ENCODE assay signal across 18 cellular contexts in the genomic region with DNA sequence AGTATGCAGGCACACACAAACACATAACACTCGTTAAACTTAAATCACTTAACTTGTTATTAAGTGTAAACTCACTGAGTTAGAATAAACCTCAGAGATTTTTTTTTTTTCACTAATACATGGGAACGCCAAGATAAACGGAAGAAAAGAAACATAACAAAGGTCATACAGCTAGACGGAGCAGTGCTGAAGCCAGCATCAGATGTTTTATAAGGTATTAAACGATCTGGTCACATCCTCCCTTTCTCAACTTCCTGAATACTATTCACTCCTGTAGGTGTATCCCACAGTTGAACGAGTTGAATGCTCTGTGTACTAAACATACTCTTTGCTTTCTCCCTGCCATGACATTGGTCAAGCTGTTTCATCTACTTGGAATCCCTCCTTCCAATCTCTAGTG.
DNase-seq lines count a peak whose midpoint lies in the region; ATAC-seq, FAIRE-seq and TF ChIP-seq lines count a peak whose summit lies in the region.
"Had no signal": no experiment of that assay in that cellular context is flagged by ENCODE, and none has a peak within 500 bp of the region (broad histone marks: within the 10 kb centered on the region; RNA-seq: fewer than 3 reads in every experiment).

No MANE protein-coding gene starts in this region.

- H3K36me3 Mint-ChIP-seq in MCF 10A (ENCODE audit: insufficient read depth, unreplicated experiment) = peaks cover 27% of the 10 kb centered on the region

- BruUV-seq in MCF 10A (replicated peaks; lab: Mats Ljungman, UMichigan) (no TSS peak), mammary epithelial cell (replicated peaks; lab: Mats Ljungman, UMichigan) (no TSS peak)

- intact Hi-C loops in MCF 10A (cut with micrococcal nuclease) (no loop called here), mammary epithelial cell (cut with micrococcal nuclease) (no loop called here), mucosa of descending colon (cut with DNase I, micrococcal nuclease) (no loop called here)

- H3K4me3 Mint-ChIP-seq in MCF 10A (ENCODE audit: unreplicated experiment) = no peak overlapping the region
- H3K4me3 Mint-ChIP-seq: B cell, GM23338 had no signal

- TF ChIP-seq POLR2A in GM12892 (IDR thresholded peaks at IDR 0.05; ENCODE audit: low read depth, low read length) = no peak

- H3K9me3 Mint-ChIP-seq in MCF 10A (ENCODE audit: unreplicated experiment) = no peaks in the 10 kb centered on the region

- in situ Hi-C loops in mammary epithelial cell (cut with MboI; ENCODE audit: low sequenced_read_pairs in 2 of 2) = no loop called here

- H3K4me3 ChIP-seq in mammary epithelial cell (replicated peaks in 1 of 3; ENCODE audit: insufficient read depth in 1 of 3, low read depth in 2 of 3, low read length in 3 of 3) = no peak overlapping the region
- no peak overlapping the region for H3K4me3 ChIP-seq in mucosa of descending colon
- H3K4me3 ChIP-seq: GM23338 had no signal

- no peaks in the 10 kb centered on the region for H4K20me1 ChIP-seq in mammary epithelial cell (ENCODE audit: insufficient read depth, low read length)

- no peaks in the 10 kb centered on the region for H3K27me3 Mint-ChIP-seq in MCF 10A (ENCODE audit: insufficient read depth, unreplicated experiment)
- H3K27me3 Mint-ChIP-seq: B cell had no signal

- H3K9me3 ChIP-seq in mammary epithelial cell (replicated peaks; ENCODE audit: insufficient read depth, low read length) = no peaks in the 10 kb centered on the region
- peaks cover 12% of the 10 kb centered on the region for H3K9me3 ChIP-seq in mucosa of descending colon

- H3K4me2 ChIP-seq in mammary epithelial cell (ENCODE audit: insufficient read depth, low read depth, low read length) = no peak overlapping the region
- H3K4me2 ChIP-seq: GM23338 had no signal

- H3K27ac ChIP-seq in mammary epithelial cell (ENCODE audit: insufficient read depth, low read depth, low read length) = no peak overlapping the region

- no peaks in the 10 kb centered on the region for H3K27me3 ChIP-seq in mammary epithelial cell (ENCODE audit: insufficient read depth, low read length)

- H3K79me2 ChIP-seq in mammary epithelial cell (ENCODE audit: insufficient read depth, low read length) = no peaks in the 10 kb centered on the region

- H2AFZ ChIP-seq in mammary epithelial cell (ENCODE audit: low read depth, low read length) = no peak overlapping the region
- H2AFZ ChIP-seq: GM23338 had no signal

- POLR2A ChIA-PET in MCF 10A (lab: Yijun Ruan, JAX) = no interaction called here

- no peak overlapping the region for H3K9ac ChIP-seq in mammary epithelial cell (ENCODE audit: insufficient read depth, low read length)

- H3K4me1 Mint-ChIP-seq in MCF 10A (ENCODE audit: insufficient read depth, unreplicated experiment) = no peaks in the 10 kb centered on the region

- 100% methylated on average over 6 of the region's 6 CpGs for WGBS in mammary epithelial cell (ENCODE audit: low coverage, missing lambda C conversion rate)

- TF ChIP-seq CTCF in MCF 10A (IDR thresholded peaks at IDR 0.05; ENCODE audit: unreplicated experiment) (no peak), mammary epithelial cell (conservative IDR thresholded peaks at IDR 0.05 in 1 of 2, IDR thresholded peaks at IDR 0.05 in 1 of 2; ENCODE audit: extremely low read depth in 1 of 2, insufficient read depth in 1 of 2, low read depth in 1 of 2, low read length in 2 of 2) (no peak), mucosa of descending colon (IDR thresholded peaks at IDR 0.05) (no peak)

- no peaks in the 10 kb centered on the region for H3K36me3 ChIP-seq in mammary epithelial cell (ENCODE audit: insufficient read depth, low read length)
- H3K36me3 ChIP-seq in mucosa of descending colon (ENCODE audit: low read depth) = no peaks in the 10 kb centered on the region

- CTCF ChIA-PET in MCF 10A (lab: Yijun Ruan, JAX) (interaction anchor here (0.5 to 1.9 kb wide), 2 partner anchors 97 kb away, joined by 4 to 9 read pairs; no protein-coding TSS in a partner anchor), mammary epithelial cell (lab: Charles Lee; ENCODE audit: low non-redundant PET) (no interaction called here)

- peak overlapping the region; percentile 33 for H3K27ac Mint-ChIP-seq in MCF 10A (ENCODE audit: low read depth, unreplicated experiment)
- H3K27ac Mint-ChIP-seq: B cell had no signal

- dilution Hi-C loops in mammary epithelial cell (cut with HindIII; ENCODE audit: low sequenced_read_pairs) = no loop called here

- peak; percentile 94 for FAIRE-seq in endometrium (lab: Jason Lieb, UNC)
- FAIRE-seq in urothelium cell line (lab: Jason Lieb, UNC) = no peak
- no peak for FAIRE-seq in GM12892 (lab: Jason Lieb, UNC)
- FAIRE-seq: GM19239 had no signal

- ATAC-seq in mucosa of descending colon (peak; percentile 69), HG02884 (IDR thresholded peaks at IDR 0.05; ENCODE audit: unreplicated experiment) (no peak)
- ATAC-seq: GM23338 had no signal

- DNase-seq in MCF 10A (ENCODE audit: unreplicated experiment) = no peak
- DNase-seq in mammary epithelial cell = no peak
- no peak for DNase-seq in mucosa of descending colon
- DNase-seq in urothelium cell line (ENCODE audit: low spot score) = no peak
- no peak for DNase-seq in dedifferentiated amniotic fluid mesenchymal stem cell (ENCODE audit: extremely low spot score)
- no peak for DNase-seq in GM12892 (ENCODE audit: insufficient read length)
- DNase-seq: 8988T; GDM1; HCEC 1CT; NCI-H1694 treated with DMSO at 0.1 percent for 48 hours; NCI-H748 treated with DMSO at 0.1 percent for 48 hours; NK-92 treated with Interleukin-12 subunit alpha and Interleukin-12 subunit beta, amount 100 ng/mL, for 24 hours; SHP77 had no signal

- H3K4me1 ChIP-seq in mammary epithelial cell (ENCODE audit: insufficient read depth, low read length) = no peaks in the 10 kb centered on the region
- no peaks in the 10 kb centered on the region for H3K4me1 ChIP-seq in mucosa of descending colon (ENCODE audit: low read depth)
